Comparison of ENCODE assay signal across 8 cellular contexts in the genomic region with DNA sequence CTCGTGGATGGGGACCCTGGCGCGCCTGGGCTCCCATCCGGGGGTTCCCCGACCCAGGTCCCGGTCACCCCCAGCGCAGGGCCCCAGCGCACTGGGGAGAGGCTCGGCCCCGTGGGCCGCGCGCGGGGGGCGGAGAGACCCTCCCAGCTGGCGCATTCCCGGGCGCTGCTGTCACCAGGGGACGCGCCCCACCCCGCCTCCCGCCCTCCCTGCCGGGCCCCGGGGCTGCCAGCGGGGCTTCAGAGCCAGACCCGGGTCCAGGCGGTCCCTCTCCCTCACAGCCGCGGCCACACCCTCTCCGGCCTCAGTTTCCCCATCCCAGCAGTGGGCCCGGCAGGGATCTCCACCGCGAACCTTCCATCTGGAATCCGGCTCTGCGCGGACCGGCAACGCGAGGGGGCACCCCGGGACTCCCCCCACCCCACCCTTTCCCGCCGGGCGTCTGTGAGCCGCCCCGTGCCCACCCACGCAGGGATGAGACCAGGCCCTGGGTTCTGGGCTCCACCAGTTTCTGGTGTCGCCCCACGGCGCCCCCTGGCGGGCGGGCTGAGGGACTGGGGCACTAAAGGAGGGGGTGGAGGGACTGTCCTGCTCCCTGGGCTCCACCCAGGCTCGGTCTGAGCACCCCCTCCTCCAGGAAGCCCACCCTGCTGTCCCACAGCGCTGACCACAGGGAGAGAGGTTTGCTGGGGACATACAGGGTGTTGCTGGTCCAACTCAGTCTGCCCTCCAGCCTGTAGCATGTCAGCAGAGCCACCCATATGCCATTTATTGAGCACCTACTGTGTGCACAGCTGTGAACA. TPM values are rescaled to one million over a fixed set of nuclear protein-coding genes. Genes with fewer than 3 reads are reported as not detected.
DNase-seq lines count a peak whose midpoint lies in the region; ATAC-seq and TF ChIP-seq lines count a peak whose summit lies in the region.

No MANE protein-coding gene starts in this region.

- no peak overlapping the region for H4K5ac ChIP-seq in mesendoderm (ENCODE audit: low read length)

- no peak overlapping the region for H3K56ac ChIP-seq in mesendoderm (ENCODE audit: low read length)

- H3K79me2 ChIP-seq in mesendoderm (ENCODE audit: control insufficient read depth, insufficient read depth, low read length) = no peaks in the 10 kb centered on the region

- H3K18ac ChIP-seq in mesendoderm (ENCODE audit: low read length) = peak overlapping the region; percentile 16

- DNase-seq in Jurkat, Clone E6-1 (ENCODE audit: low read depth, low spot score) = no peak
- DNase-seq in coronary artery (ENCODE audit: low spot score) (no peak), mesendoderm (peak; percentile 53), amniotic stem cell (lab: John Stamatoyannopoulos, UW) (no peak)
- DNase-seq in stimulated activated CD8-positive, alpha-beta memory T cell treated with anti-CD3 and anti-CD28 coated beads, Interleukin-7, amount 100 ng/mL, for 4 hours (ENCODE audit: low read depth in 2 of 2) = peak; percentile 35 to 53

- H2BK15ac ChIP-seq in mesendoderm (replicated peaks; ENCODE audit: low read depth) = no peak overlapping the region

- no peak overlapping the region for H2AK5ac ChIP-seq in mesendoderm (ENCODE audit: low read length)

- H3K9ac ChIP-seq in BLaER1 (no peak overlapping the region), mesendoderm (ENCODE audit: low read length) (no peak overlapping the region)

- H3K4me2 ChIP-seq in BLaER1 (peak overlapping the region; percentile 26), mesendoderm (ENCODE audit: low read length) (no peak overlapping the region)

- peaks cover 37% of the 10 kb centered on the region for H3K4me1 ChIP-seq in BLaER1
- no peaks in the 10 kb centered on the region for H3K4me1 ChIP-seq in mesendoderm (ENCODE audit: control insufficient read depth, low read depth, low read length)

- no peaks in the 10 kb centered on the region for H3K36me3 ChIP-seq in BLaER1
- H3K36me3 ChIP-seq in mesendoderm (ENCODE audit: control insufficient read depth, insufficient read depth, low read length) = no peaks in the 10 kb centered on the region

- H2BK5ac ChIP-seq in mesendoderm (ENCODE audit: low read length) = no peak overlapping the region

- H3K9me3 ChIP-seq in BLaER1 = no peaks in the 10 kb centered on the region

- H4K20me1 ChIP-seq in BLaER1 = peaks cover 27% of the 10 kb centered on the region

- no peak overlapping the region for H3K4ac ChIP-seq in mesendoderm (ENCODE audit: low read depth, low read length)

- no peak overlapping the region for H3K23ac ChIP-seq in mesendoderm (ENCODE audit: low read length)

- H4K8ac ChIP-seq in mesendoderm (ENCODE audit: low read depth, low read length) = no peak overlapping the region

- TF ChIP-seq CTCF in coronary artery (IDR thresholded peaks at IDR 0.05) = peak; percentile 44

- H3K27ac ChIP-seq in BLaER1 (no peak overlapping the region), coronary artery (peak overlapping the region; percentile 30 to 86), mesendoderm (ENCODE audit: low read depth, low read length) (no peak overlapping the region)

- ATAC-seq in activated CD4-positive, CD25-positive, alpha-beta regulatory T cell treated with anti-CD3 and anti-CD28 coated beads, Interleukin-2, amount 50 U/mL, for 24 hours = peak; percentile 49 to 61
- ATAC-seq in HG03432 (IDR thresholded peaks at IDR 0.05; ENCODE audit: unreplicated experiment) = no peak

- no peak overlapping the region for H2BK120ac ChIP-seq in mesendoderm (ENCODE audit: low read depth, low read length)

- WGBS in mesendoderm (ENCODE audit: extremely low coverage, insufficient coverage, low lambda C conversion rate) = no CpG with 5 or more reads among the region's 53 CpGs

- peaks cover 41% of the 10 kb centered on the region for H3K27me3 ChIP-seq in BLaER1
- H3K27me3 ChIP-seq in mesendoderm (ENCODE audit: insufficient read depth, low read length, poor library complexity) = no peaks in the 10 kb centered on the region

- H3K79me1 ChIP-seq in mesendoderm (ENCODE audit: low read length) = no peaks in the 10 kb centered on the region

- H3K4me3 ChIP-seq in BLaER1 (no peak overlapping the region), coronary artery (peak overlapping the region; percentile 81), mesendoderm (ENCODE audit: low read length) (no peak overlapping the region)
- H3K4me3 ChIP-seq in Jurkat, Clone E6-1 (ENCODE audit: low read length) = peak overlapping the region; percentile 38

RNA-seq across cellular contexts. Expression of a gene that starts 0.9 kb away (rescaled TPM):
- polyA plus RNA-seq in Jurkat, Clone E6-1 (2012; ENCODE audit: insufficient read depth, insufficient read length) = 11.0 TPM
- 0.11 TPM for polyA plus RNA-seq in mesendoderm (2013, experiment 1 of 2)
- polyA plus RNA-seq in mesendoderm (2013, experiment 2 of 2) = 0.11 TPM

RNA-seq across cellular contexts. Expression of a gene that starts 10.2 kb away (rescaled TPM):
- polyA plus RNA-seq in Jurkat, Clone E6-1 (2012; ENCODE audit: insufficient read depth, insufficient read length) = not detected
- polyA plus RNA-seq in mesendoderm (2013, experiment 1 of 2) = 0.15 TPM
- 0.10 TPM for polyA plus RNA-seq in mesendoderm (2013, experiment 2 of 2)

RNA-seq across cellular contexts. Expression of a gene that starts 22.7 kb away (rescaled TPM):
- polyA plus RNA-seq in Jurkat, Clone E6-1 (2012; ENCODE audit: insufficient read depth, insufficient read length) = 10.0 TPM
- polyA plus RNA-seq in mesendoderm (2013, experiment 1 of 2) = 1.5 TPM
- 1.5 TPM for polyA plus RNA-seq in mesendoderm (2013, experiment 2 of 2)

RNA-seq across cellular contexts. Expression of a gene that starts 23.5 kb away (rescaled TPM):
- polyA plus RNA-seq in Jurkat, Clone E6-1 (2012; ENCODE audit: insufficient read depth, insufficient read length) = 6.6 TPM
- polyA plus RNA-seq in mesendoderm (2013, experiment 1 of 2) = 0.76 TPM
- polyA plus RNA-seq in mesendoderm (2013, experiment 2 of 2) = 0.70 TPM

RNA-seq across cellular contexts. Expression of a gene that starts 34.7 kb away (rescaled TPM):
- polyA plus RNA-seq in Jurkat, Clone E6-1 (2012; ENCODE audit: insufficient read depth, insufficient read length) = 34.7 TPM
- polyA plus RNA-seq in mesendoderm (2013, experiment 1 of 2) = 21.6 TPM
- 22.2 TPM for polyA plus RNA-seq in mesendoderm (2013, experiment 2 of 2)

Comparison
In these comparisons a context has a peak if more than half of its experiments do, and no peak if none do; other contexts are left out.
1. H3K27ac ChIP-seq: peak in coronary artery (2 of 2); none in BLaER1 (single experiment) and mesendoderm (single experiment).
2. H3K4me3 ChIP-seq: peak in Jurkat, Clone E6-1 (single experiment) and coronary artery (single experiment); none in BLaER1 (single experiment) and mesendoderm (single experiment).
3. DNase-seq: peak in mesendoderm (single experiment) and stimulated activated CD8-positive, alpha-beta memory T cell treated with anti-CD3 and anti-CD28 coated beads, Interleukin-7, amount 100 ng/mL, for 4 hours (2 of 2); none in Jurkat, Clone E6-1 (single experiment), coronary artery (single experiment) and amniotic stem cell (single experiment).